ENCODE assay signal across 37 cellular contexts in genomic region chr12:132592261-132592970, GRCh38. TPM values are rescaled to one million over a fixed set of nuclear protein-coding genes. Genes with fewer than 3 reads are reported as not detected.
"Had no signal": no experiment of that assay in that cellular context is flagged by ENCODE, and none has a peak within 500 bp of the region (broad histone marks: within the 10 kb centered on the region; RNA-seq: fewer than 3 reads in every experiment).

No MANE protein-coding gene starts in this region.

- H3K9me3 Mint-ChIP-seq: activated B cell treated with CpG ODN at 0.5 μM for 24 hours; activated CD4-positive, alpha-beta memory T cell treated with anti-CD3 and anti-CD28 coated beads for 36 hours; activated CD4-positive, alpha-beta T cell treated with anti-CD3 and anti-CD28 coated beads, Interleukin-2, amount 10 ng/mL, durations not matched to agents 24 days and 14 days; activated naive CD4-positive, alpha-beta T cell treated with anti-CD3 and anti-CD28 coated beads for 36 hours; activated naive CD4-positive, alpha-beta T cell treated with anti-CD3 and anti-CD28 coated beads, Interleukin-2, amount 50 U/mL, for 72 hours; activated naive CD8-positive, alpha-beta T cell treated with anti-CD3 and anti-CD28 coated beads, Interleukin-2, amount 10 ng/mL, durations not matched to agents 7 days and 5 days; activated T-helper 1 cell treated with anti-CD3 and anti-CD28 coated beads, Interleukin-12 subunit alpha, Interleukin-12 subunit beta, Interleukin-2, Interleukin-4 antibody, amounts not matched to agents 30 ng/mL and 10 ng/mL and 1 ng/mL, durations not matched to agents 14 hours and 24 hours and 36 hours; activated T-helper 2 cell treated with anti-CD3 and anti-CD28 coated beads, Interferon-gamma antibody, Interleukin-2, Interleukin-4, amounts not matched to agents 10 μg/mL and 5 μg/mL and 100 μg/mL, durations not matched to agents 14 hours and 24 hours and 36 hours; T-helper 2 cell treated with Interferon-gamma antibody and Interleukin-4, amounts not matched to agents 5 μg/mL and 100 μg/mL, for 36 hours had no signal

- H3K36me3 Mint-ChIP-seq: activated CD4-positive, alpha-beta memory T cell treated with anti-CD3 and anti-CD28 coated beads for 36 hours; activated CD8-positive, alpha-beta memory T cell treated with anti-CD3 and anti-CD28 coated beads, Interleukin-2, amount 10 ng/mL, durations not matched to agents 7 days and 5 days; activated naive CD8-positive, alpha-beta T cell treated with anti-CD3 and anti-CD28 coated beads, Interleukin-2, amount 10 ng/mL, durations not matched to agents 7 days and 5 days; brain had no signal

- H3K4me3 Mint-ChIP-seq: activated B cell treated with CpG ODN at 0.5 μM for 24 hours; activated CD4-positive, alpha-beta memory T cell treated with anti-CD3 and anti-CD28 coated beads for 36 hours; activated CD4-positive, alpha-beta T cell treated with anti-CD3 and anti-CD28 coated beads, Interleukin-2, amount 10 ng/mL, durations not matched to agents 24 days and 14 days; activated CD8-positive, alpha-beta memory T cell treated with anti-CD3 and anti-CD28 coated beads, Interleukin-2, amount 10 ng/mL, durations not matched to agents 7 days and 5 days; activated CD8-positive, alpha-beta T cell treated with anti-CD3 and anti-CD28 coated beads, Interleukin-2, amount 10 ng/mL, durations not matched to agents 7 days and 5 days; activated naive CD4-positive, alpha-beta T cell treated with anti-CD3 and anti-CD28 coated beads for 36 hours; activated naive CD8-positive, alpha-beta T cell treated with anti-CD3 and anti-CD28 coated beads, Interleukin-2, amount 10 ng/mL, durations not matched to agents 7 days and 5 days; activated T-helper 1 cell treated with anti-CD3 and anti-CD28 coated beads, Interleukin-12 subunit alpha, Interleukin-12 subunit beta, Interleukin-2, Interleukin-4 antibody, amounts not matched to agents 30 ng/mL and 10 ng/mL and 1 ng/mL, durations not matched to agents 14 hours and 24 hours and 36 hours; T-helper 17 cell; T-helper 2 cell treated with Interferon-gamma antibody and Interleukin-4, amounts not matched to agents 5 μg/mL and 100 μg/mL, for 36 hours had no signal

- FAIRE-seq: endometrium, endothelial cell of umbilical vein had no signal

- H3K27ac Mint-ChIP-seq: activated B cell treated with CpG ODN at 0.5 μM for 24 hours; activated CD4-positive, alpha-beta memory T cell treated with anti-CD3 and anti-CD28 coated beads for 36 hours; activated CD4-positive, alpha-beta T cell treated with anti-CD3 and anti-CD28 coated beads, Interleukin-2, amount 10 ng/mL, durations not matched to agents 24 days and 14 days; activated CD8-positive, alpha-beta memory T cell treated with anti-CD3 and anti-CD28 coated beads, Interleukin-2, amount 10 ng/mL, durations not matched to agents 7 days and 5 days; activated CD8-positive, alpha-beta T cell treated with anti-CD3 and anti-CD28 coated beads, Interleukin-2, amount 10 ng/mL, durations not matched to agents 7 days and 5 days; activated naive CD4-positive, alpha-beta T cell treated with anti-CD3 and anti-CD28 coated beads for 36 hours; activated naive CD8-positive, alpha-beta T cell treated with anti-CD3 and anti-CD28 coated beads, Interleukin-2, amount 10 ng/mL, durations not matched to agents 7 days and 5 days; activated T-helper 1 cell treated with anti-CD3 and anti-CD28 coated beads, Interleukin-12 subunit alpha, Interleukin-12 subunit beta, Interleukin-2, Interleukin-4 antibody, amounts not matched to agents 30 ng/mL and 10 ng/mL and 1 ng/mL, durations not matched to agents 14 hours and 24 hours and 36 hours; activated T-helper 2 cell treated with anti-CD3 and anti-CD28 coated beads, Interferon-gamma antibody, Interleukin-2, Interleukin-4, amounts not matched to agents 10 μg/mL and 5 μg/mL and 100 μg/mL, durations not matched to agents 14 hours and 24 hours and 36 hours; T-helper 17 cell; T-helper 2 cell treated with Interferon-gamma antibody and Interleukin-4, amounts not matched to agents 5 μg/mL and 100 μg/mL, for 36 hours had no signal

- H3K27ac ChIP-seq: ascending aorta, breast epithelium, cardiac muscle cell, colonic mucosa, epithelial cell of prostate, esophagus squamous epithelium, gastroesophageal sphincter, WERI-Rb-1 had no signal

- DNase-seq: activated B cell treated with CpG ODN at 0.5 μM for 24 hours; activated CD4-positive, alpha-beta memory T cell treated with anti-CD3 and anti-CD28 coated beads for 36 hours; activated CD4-positive, alpha-beta T cell treated with anti-CD3 and anti-CD28 coated beads, Interleukin-2, amount 10 ng/mL, durations not matched to agents 24 days and 14 days; activated CD8-positive, alpha-beta memory T cell treated with anti-CD3 and anti-CD28 coated beads, Interleukin-2, amount 10 ng/mL, durations not matched to agents 7 days and 5 days; activated CD8-positive, alpha-beta memory T cell treated with anti-CD3 and anti-CD28 coated beads, Interleukin-2, amount 50 U/mL, for 4 hours; activated CD8-positive, alpha-beta T cell treated with anti-CD3 and anti-CD28 coated beads, Interleukin-2, amount 10 ng/mL, durations not matched to agents 7 days and 5 days; activated effector memory CD4-positive, alpha-beta T cell treated with anti-CD3 and anti-CD28 coated beads, Interleukin-2, amount 50 U/mL, for 16 hours; activated naive CD4-positive, alpha-beta T cell treated with anti-CD3 and anti-CD28 coated beads for 36 hours; activated naive CD8-positive, alpha-beta T cell treated with anti-CD3 and anti-CD28 coated beads, Interleukin-2, amount 10 ng/mL, durations not matched to agents 7 days and 5 days; activated T-cell treated with anti-CD3 and anti-CD28 coated beads, Interleukin-2, amount 50 U/mL, for 1 hour; activated T-cell treated with anti-CD3 and anti-CD28 coated beads, Interleukin-2, amount 50 U/mL, for 48 hours; colonic mucosa; effector CD8-positive, alpha-beta T cell; esophagus squamous epithelium; foreskin melanocyte; T-helper 1 cell; T-helper 17 cell; T1000; WERI-Rb-1 had no signal

- ATAC-seq: activated CD4-positive, CD25-positive, alpha-beta regulatory T cell treated with anti-CD3 and anti-CD28 coated beads, Interleukin-2, amount 50 U/mL, for 24 hours; activated CD8-positive, alpha-beta memory T cell treated with anti-CD3 and anti-CD28 coated beads, Interleukin-2, amount 10 ng/mL, durations not matched to agents 7 days and 5 days; activated CD8-positive, alpha-beta T cell treated with anti-CD3 and anti-CD28 coated beads, Interleukin-2, amount 10 ng/mL, durations not matched to agents 7 days and 5 days; activated naive CD4-positive, alpha-beta T cell treated with anti-CD3 and anti-CD28 coated beads, Interleukin-2, amount 50 U/mL, for 72 hours; gastroesophageal sphincter; T-helper 17 cell had no signal

RNA-seq across cellular contexts. Expression of gene LRCOL1, which starts 18.0 kb away (rescaled TPM):
- total RNA-seq: activated B cell treated with CpG ODN at 0.5 μM for 24 hours; activated CD4-positive, alpha-beta memory T cell treated with anti-CD3 and anti-CD28 coated beads for 36 hours; activated CD4-positive, alpha-beta T cell treated with anti-CD3 and anti-CD28 coated beads, Interleukin-2, amount 10 ng/mL, durations not matched to agents 24 days and 14 days; activated CD8-positive, alpha-beta memory T cell treated with anti-CD3 and anti-CD28 coated beads for 36 hours; activated CD8-positive, alpha-beta memory T cell treated with anti-CD3 and anti-CD28 coated beads, Interleukin-2, amount 10 ng/mL, durations not matched to agents 7 days and 5 days; activated CD8-positive, alpha-beta T cell treated with anti-CD3 and anti-CD28 coated beads, Interleukin-2, amount 10 ng/mL, durations not matched to agents 7 days and 5 days; activated naive CD4-positive, alpha-beta T cell treated with anti-CD3 and anti-CD28 coated beads for 36 hours; activated naive CD4-positive, alpha-beta T cell treated with anti-CD3 and anti-CD28 coated beads, Interleukin-2, amount 50 U/mL, for 72 hours; activated naive CD8-positive, alpha-beta T cell treated with anti-CD3 and anti-CD28 coated beads, Interleukin-2, amount 10 ng/mL, durations not matched to agents 7 days and 5 days; activated T-helper 1 cell treated with anti-CD3 and anti-CD28 coated beads, Interleukin-12 subunit alpha, Interleukin-12 subunit beta, Interleukin-2, Interleukin-4 antibody, amounts not matched to agents 30 ng/mL and 10 ng/mL and 1 ng/mL, durations not matched to agents 14 hours and 24 hours and 36 hours; activated T-helper 2 cell treated with anti-CD3 and anti-CD28 coated beads, Interferon-gamma antibody, Interleukin-2, Interleukin-4, amounts not matched to agents 10 μg/mL and 5 μg/mL and 100 μg/mL, durations not matched to agents 14 hours and 24 hours and 36 hours; ascending aorta; cardiac muscle cell; fibroblast of villous mesenchyme; gastroesophageal sphincter; glomerular endothelial cell; T-helper 17 cell had no signal

RNA-seq across cellular contexts. Expression of gene P2RX2, which starts 26.2 kb away (rescaled TPM):
- total RNA-seq: activated B cell treated with CpG ODN at 0.5 μM for 24 hours; activated CD4-positive, alpha-beta memory T cell treated with anti-CD3 and anti-CD28 coated beads for 36 hours; activated CD4-positive, alpha-beta T cell treated with anti-CD3 and anti-CD28 coated beads, Interleukin-2, amount 10 ng/mL, durations not matched to agents 24 days and 14 days; activated CD8-positive, alpha-beta memory T cell treated with anti-CD3 and anti-CD28 coated beads for 36 hours; activated CD8-positive, alpha-beta memory T cell treated with anti-CD3 and anti-CD28 coated beads, Interleukin-2, amount 10 ng/mL, durations not matched to agents 7 days and 5 days; activated CD8-positive, alpha-beta T cell treated with anti-CD3 and anti-CD28 coated beads, Interleukin-2, amount 10 ng/mL, durations not matched to agents 7 days and 5 days; activated naive CD4-positive, alpha-beta T cell treated with anti-CD3 and anti-CD28 coated beads for 36 hours; activated naive CD4-positive, alpha-beta T cell treated with anti-CD3 and anti-CD28 coated beads, Interleukin-2, amount 50 U/mL, for 72 hours; activated naive CD8-positive, alpha-beta T cell treated with anti-CD3 and anti-CD28 coated beads, Interleukin-2, amount 10 ng/mL, durations not matched to agents 7 days and 5 days; activated T-helper 1 cell treated with anti-CD3 and anti-CD28 coated beads, Interleukin-12 subunit alpha, Interleukin-12 subunit beta, Interleukin-2, Interleukin-4 antibody, amounts not matched to agents 30 ng/mL and 10 ng/mL and 1 ng/mL, durations not matched to agents 14 hours and 24 hours and 36 hours; activated T-helper 2 cell treated with anti-CD3 and anti-CD28 coated beads, Interferon-gamma antibody, Interleukin-2, Interleukin-4, amounts not matched to agents 10 μg/mL and 5 μg/mL and 100 μg/mL, durations not matched to agents 14 hours and 24 hours and 36 hours; ascending aorta; cardiac muscle cell; dermis microvascular lymphatic vessel endothelial cell; endothelial cell of umbilical vein; fibroblast of lung; fibroblast of villous mesenchyme; glomerular endothelial cell; T-helper 17 cell had no signal
